37 cellular contexts compared by ENCODE assay signal in genomic region chr11:68724293-68724692, GRCh38. TPM values are rescaled to one million over a fixed set of nuclear protein-coding genes. Genes with fewer than 3 reads are reported as not detected.
DNase-seq lines count a peak whose midpoint lies in the region; ATAC-seq, FAIRE-seq and TF ChIP-seq lines count a peak whose summit lies in the region.
"Had no signal": no experiment of that assay in that cellular context is flagged by ENCODE, and none has a peak within 500 bp of the region (broad histone marks: within the 10 kb centered on the region; RNA-seq: fewer than 3 reads in every experiment).

No MANE protein-coding gene starts in this region.

- no peak overlapping the region for H3K4me3 ChIP-seq in upper lobe of left lung
- no peak overlapping the region for H3K4me3 ChIP-seq in small intestine (ENCODE audit: low read depth in 1 of 2, low read length in 2 of 2)
- H3K4me3 ChIP-seq: GM23338, hepatocyte, pancreas had no signal

- no peak for FAIRE-seq in small intestine (lab: Jason Lieb, UNC)
- FAIRE-seq: astrocyte, pancreas had no signal

- peak; percentile 16 for DNase-seq in NCI-H82 (lab: John Stamatoyannopoulos, UW)
- no peak for DNase-seq in NCI-H82 treated with DMSO at 0.1 percent for 48 hours (lab: John Stamatoyannopoulos, UW; ENCODE audit: unreplicated experiment)
- DNase-seq in NOMO-1 treated with dmso at 0.1 percent for 144 hours (lab: John Stamatoyannopoulos, UW; ENCODE audit: unreplicated experiment), result peak; percentile 38
- peak; percentile 35 for DNase-seq in UCSD-AML1 (lab: John Stamatoyannopoulos, UW; ENCODE audit: unreplicated experiment)
- peak in 1 of 2 donors; percentile 26 for DNase-seq in upper lobe of left lung
- no peak for DNase-seq in NCI-H1092 treated with DMSO at 0.1 percent for 48 hours (lab: John Stamatoyannopoulos, UW)
- DNase-seq in small intestine, result no peak
- DNase-seq in T-helper 2 cell treated with Interferon-gamma antibody and Interleukin-4, amounts not matched to agents 5 μg/mL and 100 μg/mL, for 36 hours (ENCODE audit: low spot score), result no peak
- DNase-seq: activated naive CD4-positive, alpha-beta T cell; activated naive CD8-positive, alpha-beta T cell treated with anti-CD3 and anti-CD28 coated beads, Interleukin-2, amount 50 U/mL, for 24 hours; activated T-cell treated with anti-CD3 and anti-CD28 coated beads, Interleukin-2, amount 50 U/mL, for 4 hours; CD4-positive, CD25-positive, alpha-beta regulatory T cell; cortex of kidney; effector memory CD4-positive, alpha-beta T cell; mammary epithelial cell; NCI-H1436 treated with DMSO at 0.1 percent for 48 hours; NCI-H2081 treated with DMSO at 0.1 percent for 48 hours; NCI-H2227 treated with DMSO at 0.1 percent for 48 hours; NCI-H69; nephron progenitor cell; pancreas; PC-3; retina; Right ventricle myocardium superior; substantia nigra; SW 1271; T1000 had no signal

- H3K9me3 Mint-ChIP-seq in T-helper 2 cell treated with Interferon-gamma antibody and Interleukin-4, amounts not matched to agents 5 μg/mL and 100 μg/mL, for 36 hours, result peaks cover 9% of the 10 kb centered on the region

- ATAC-seq in upper lobe of left lung (ENCODE audit: low FRiP score in 2 of 2), result peak; percentile 22 to 26
- ATAC-seq: activated naive CD8-positive, alpha-beta T cell treated with anti-CD3 and anti-CD28 coated beads, Interleukin-2, amount 50 U/mL, for 24 hours; activated T-cell treated with anti-CD3 and anti-CD28 coated beads, Interleukin-2, amount 50 U/mL, for 4 hours; GM23338; pancreas; PC-3; stimulated activated memory B cell treated with anti-CD40 and anti-IgM and Interleukin-4, amounts not matched to agents 10 μg/mL and 1 μg/mL and 100 μg/mL, for 72 hours had no signal

- TF ChIP-seq CTCF in upper lobe of left lung (IDR thresholded peaks at IDR 0.05), result no peak

- peaks cover 27% of the 10 kb centered on the region for H3K27me3 Mint-ChIP-seq in T-helper 2 cell treated with Interferon-gamma antibody and Interleukin-4, amounts not matched to agents 5 μg/mL and 100 μg/mL, for 36 hours (ENCODE audit: low read depth)
- H3K27me3 Mint-ChIP-seq: CD4-positive, CD25-positive, alpha-beta regulatory T cell had no signal

- H3K36me3 ChIP-seq in upper lobe of left lung (no peaks in the 10 kb centered on the region), small intestine (ENCODE audit: control insufficient read depth in 2 of 2, insufficient read depth in 2 of 2, low read length in 2 of 2) (no peaks in the 10 kb centered on the region)
- H3K36me3 ChIP-seq: pancreas had no signal

- H3K27ac Mint-ChIP-seq in T-helper 2 cell treated with Interferon-gamma antibody and Interleukin-4, amounts not matched to agents 5 μg/mL and 100 μg/mL, for 36 hours, result no peak overlapping the region
- H3K27ac Mint-ChIP-seq: activated naive CD8-positive, alpha-beta T cell treated with anti-CD3 and anti-CD28 coated beads, Interleukin-2, amount 50 U/mL, for 24 hours; CD4-positive, CD25-positive, alpha-beta regulatory T cell; GM23338; nephron progenitor cell; stimulated activated memory B cell treated with anti-CD40 and anti-IgM and Interleukin-4, amounts not matched to agents 10 μg/mL and 1 μg/mL and 100 μg/mL, for 72 hours; type B pancreatic cell had no signal

- no peak for TF ChIP-seq POLR2A in upper lobe of left lung (IDR thresholded peaks at IDR 0.05)

- no peaks in the 10 kb centered on the region for H3K4me1 Mint-ChIP-seq in T-helper 2 cell treated with Interferon-gamma antibody and Interleukin-4, amounts not matched to agents 5 μg/mL and 100 μg/mL, for 36 hours (ENCODE audit: low read depth)
- H3K4me1 Mint-ChIP-seq: activated naive CD8-positive, alpha-beta T cell treated with anti-CD3 and anti-CD28 coated beads, Interleukin-2, amount 50 U/mL, for 24 hours; CD4-positive, CD25-positive, alpha-beta regulatory T cell; nephron progenitor cell; stimulated activated memory B cell treated with anti-CD40 and anti-IgM and Interleukin-4, amounts not matched to agents 10 μg/mL and 1 μg/mL and 100 μg/mL, for 72 hours had no signal

- H3K27me3 ChIP-seq in upper lobe of left lung (no peaks in the 10 kb centered on the region), small intestine (ENCODE audit: control insufficient read depth in 2 of 2, insufficient read depth in 2 of 2, low read length in 2 of 2) (no peaks in the 10 kb centered on the region)
- H3K27me3 ChIP-seq: hepatocyte, pancreas had no signal

- WGBS in upper lobe of left lung, 2 donors, result 68 to 71% methylated on average over 4 of the region's 4 CpGs
- 76 to 85% (median 81%) methylated on average over 4 of the region's 4 CpGs for WGBS in small intestine, 3 donors

- no peak for TF ChIP-seq EP300 in upper lobe of left lung (IDR thresholded peaks at IDR 0.05)

- H3K27ac ChIP-seq in upper lobe of left lung (no peak overlapping the region), small intestine (ENCODE audit: low read depth in 1 of 2, low read length in 1 of 2) (no peak overlapping the region)
- H3K27ac ChIP-seq: 22Rv1, epithelial cell of prostate, hepatocyte, pancreas had no signal

- peaks cover 0 to 3% (median 0%) of the 10 kb centered on the region in 4 donors for H3K9me3 ChIP-seq in upper lobe of left lung
- no peaks in the 10 kb centered on the region for H3K9me3 ChIP-seq in small intestine (ENCODE audit: control insufficient read depth, low read depth)
- H3K9me3 ChIP-seq: pancreas had no signal

- H3K36me3 Mint-ChIP-seq in T-helper 2 cell treated with Interferon-gamma antibody and Interleukin-4, amounts not matched to agents 5 μg/mL and 100 μg/mL, for 36 hours (ENCODE audit: low read depth), result no peaks in the 10 kb centered on the region
- H3K36me3 Mint-ChIP-seq: type B pancreatic cell had no signal

- H3K4me1 ChIP-seq in upper lobe of left lung (no peaks in the 10 kb centered on the region), small intestine (ENCODE audit: control insufficient read depth in 2 of 2, insufficient read depth in 1 of 2, low read depth in 1 of 2, low read length in 1 of 2) (no peaks in the 10 kb centered on the region)
- H3K4me1 ChIP-seq: pancreas had no signal

- H3K4me3 Mint-ChIP-seq in T-helper 2 cell treated with Interferon-gamma antibody and Interleukin-4, amounts not matched to agents 5 μg/mL and 100 μg/mL, for 36 hours, result no peak overlapping the region
- H3K4me3 Mint-ChIP-seq: activated naive CD8-positive, alpha-beta T cell treated with anti-CD3 and anti-CD28 coated beads, Interleukin-2, amount 50 U/mL, for 24 hours; activated T-cell treated with anti-CD3 and anti-CD28 coated beads, Interleukin-2, amount 50 U/mL, for 4 hours; CD4-positive, CD25-positive, alpha-beta regulatory T cell; GM23338; nephron progenitor cell; stimulated activated memory B cell treated with anti-CD40 and anti-IgM and Interleukin-4, amounts not matched to agents 10 μg/mL and 1 μg/mL and 100 μg/mL, for 72 hours; type B pancreatic cell had no signal

RNA-seq across cellular contexts. Expression of gene TESMIN, which starts 27.0 kb away (rescaled TPM):
- total RNA-seq in upper lobe of left lung, result 1 to 10 TPM in 4 of 6 donors, under 1 TPM in 2; 0.76 to 7.3 (median 1.8) TPM
- polyA plus RNA-seq in small intestine, result 1 to 10 TPM; 1.1 to 5.5 (median 3.4) TPM
- total RNA-seq: skeletal muscle tissue had no signal

RNA-seq across cellular contexts. Expression of gene GAL, which starts 39.9 kb away (rescaled TPM):
- total RNA-seq in upper lobe of left lung, result under 1 TPM in 2 of 6 donors, not detected in 4; 0.54 TPM
- polyA plus RNA-seq in small intestine, result 10 to 100 TPM in 1 of 3 donors, not detected in 2; 11.9 TPM
- total RNA-seq: CD4-positive, CD25-positive, alpha-beta regulatory T cell; HT1080; MCF 10A; Right ventricle myocardium superior had no signal
- polyA plus RNA-seq: CD4-positive, CD25-positive, alpha-beta regulatory T cell had no signal

Comparison
In these comparisons a context has a peak if more than half of its experiments do, and no peak if none do; other contexts are left out.
1. DNase-seq: peak in NCI-H82 (single experiment), NOMO-1 treated with dmso at 0.1 percent for 144 hours (single experiment) and UCSD-AML1 (single experiment); none in NCI-H82 treated with DMSO at 0.1 percent for 48 hours (single experiment), NCI-H1092 treated with DMSO at 0.1 percent for 48 hours (single experiment), small intestine (single experiment) and T-helper 2 cell treated with Interferon-gamma antibody and Interleukin-4, amounts not matched to agents 5 μg/mL and 100 μg/mL, for 36 hours (single experiment).